In the genomic region with DNA sequence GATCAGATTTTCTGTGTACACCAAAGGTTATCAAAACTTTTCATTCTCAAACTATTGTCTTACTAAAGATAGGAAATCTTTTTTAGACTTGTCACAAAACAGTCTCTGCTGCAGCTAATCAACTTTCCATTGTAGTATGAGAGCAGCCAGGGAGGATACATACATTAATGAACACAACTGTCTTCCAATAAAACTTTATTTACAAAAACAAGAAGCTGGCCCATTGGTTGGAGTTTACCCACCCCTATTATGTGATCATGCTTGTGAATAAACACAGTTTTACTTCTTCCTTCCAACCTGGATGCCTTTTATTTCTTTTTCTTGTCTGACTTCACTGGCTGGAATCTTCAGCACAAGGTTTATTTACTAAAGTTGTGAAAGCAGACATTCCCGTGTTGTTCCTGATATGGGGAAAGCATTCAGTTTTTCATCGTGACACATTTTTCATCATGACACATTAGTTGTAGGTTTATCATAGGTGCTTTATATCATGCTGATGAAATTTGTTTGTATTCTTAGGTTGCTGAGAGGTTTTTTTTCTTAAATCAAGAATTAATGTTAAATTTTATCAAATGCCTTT, we compare ENCODE assay signal across 29 cellular contexts.
"Had no signal": no experiment of that assay in that cellular context is flagged by ENCODE, and none has a peak within 500 bp of the region (broad histone marks: within the 10 kb centered on the region; RNA-seq: fewer than 3 reads in every experiment).

No MANE protein-coding gene starts in this region.

- H3K9ac ChIP-seq: neural progenitor cell, parathyroid adenoma had no signal

- H3K36me3 ChIP-seq: neural progenitor cell, ovary, right lobe of liver, sigmoid colon, spleen, suprapubic skin, tibial artery, transverse colon, upper lobe of left lung, vagina had no signal

- FAIRE-seq: urothelium cell line had no signal

- H3K4me1 ChIP-seq: neural progenitor cell, parathyroid adenoma, psoas muscle, right lobe of liver, sigmoid colon, suprapubic skin, testis, transverse colon, vagina had no signal

- DNase-seq: natural killer cell; occipital lobe; ovary; posterior cingulate gyrus; psoas muscle; right cardiac atrium; right lobe of liver; sigmoid colon; spleen; stimulated activated CD4-positive, alpha-beta T cell treated with anti-CD3 and anti-CD28 coated beads, Interleukin-12 subunit alpha, Interleukin-12 subunit beta, amount 100 ng/mL, for 4 hours; stimulated activated CD4-positive, alpha-beta T cell treated with anti-CD3 and anti-CD28 coated beads, Interleukin-1b, Interleukin-23, amount 100 ng/mL, for 48 hours; stimulated activated CD4-positive, alpha-beta T cell treated with anti-CD3 and anti-CD28 coated beads, Interleukin-4, amount 100 ng/mL, for 1 hour; stimulated activated CD4-positive, alpha-beta T cell treated with anti-CD3 and anti-CD28 coated beads, Interleukin-4, amount 100 ng/mL, for 4 hours; stimulated activated CD8-positive, alpha-beta memory T cell treated with anti-CD3 and anti-CD28 coated beads, Interleukin-4, amount 100 ng/mL, for 48 hours; stimulated activated naive CD4-positive, alpha-beta T cell; stimulated activated naive CD8-positive, alpha-beta T cell treated with anti-CD3 and anti-CD28 coated beads, Interleukin-15, amount 100 ng/mL, for 72 hours; stimulated activated naive CD8-positive, alpha-beta T cell treated with anti-CD3 and anti-CD28 coated beads, Interleukin-15, Interleukin-2, amounts not matched to agents 100 U/mL and 50 U/mL, for 24 hours; substantia nigra; testis; tibial artery; transverse colon; upper lobe of left lung had no signal

- H3K9me3 ChIP-seq: ovary, psoas muscle, right lobe of liver, sigmoid colon, spleen, suprapubic skin, testis, tibial artery, transverse colon, upper lobe of left lung, vagina had no signal

- H3K27me3 ChIP-seq: ovary, right lobe of liver, suprapubic skin, testis, tibial artery, upper lobe of left lung, vagina had no signal

- H3K27ac ChIP-seq: neural progenitor cell, ovary, parathyroid adenoma, psoas muscle, right lobe of liver, sigmoid colon, spleen, suprapubic skin, testis, tibial artery, transverse colon, upper lobe of left lung, vagina had no signal

- ATAC-seq: natural killer cell; psoas muscle; right cardiac atrium; right lobe of liver; stimulated activated memory B cell treated with anti-CD40 and anti-IgM and Interleukin-4, amounts not matched to agents 10 μg/mL and 1 μg/mL and 100 μg/mL, for 72 hours; stimulated activated naive CD8-positive, alpha-beta T cell treated with anti-CD3 and anti-CD28 coated beads, Interleukin-15, amount 100 ng/mL, for 72 hours; stimulated activated naive CD8-positive, alpha-beta T cell treated with anti-CD3 and anti-CD28 coated beads, Interleukin-15, Interleukin-2, amounts not matched to agents 100 U/mL and 50 U/mL, for 24 hours had no signal

- H3K4me2 ChIP-seq: neural progenitor cell, smooth muscle cell had no signal

- H3K4me3 ChIP-seq: neural progenitor cell, ovary, psoas muscle, right lobe of liver, sigmoid colon, smooth muscle cell, spleen, suprapubic skin, testis, tibial artery, transverse colon, upper lobe of left lung, vagina had no signal

- H2AFZ ChIP-seq: neural progenitor cell, parathyroid adenoma had no signal

- H3K79me2 ChIP-seq: parathyroid adenoma had no signal
